Comparison of ENCODE assay signal across 18 cellular contexts in genomic region chr3:11651477-11651876, GRCh38.
"Had no signal": no experiment of that assay in that cellular context is flagged by ENCODE, and none has a peak within 500 bp of the region (broad histone marks: within the 10 kb centered on the region; RNA-seq: fewer than 3 reads in every experiment).

No MANE protein-coding gene starts in this region.

- H3K27ac Mint-ChIP-seq: activated CD8-positive, alpha-beta T cell treated with anti-CD3 and anti-CD28 coated beads, Interleukin-2, amount 10 ng/mL, durations not matched to agents 7 days and 5 days; activated naive CD8-positive, alpha-beta T cell treated with anti-CD3 and anti-CD28 coated beads, Interleukin-2, amount 10 ng/mL, durations not matched to agents 7 days and 5 days; WTC11 had no signal

- H3K4me3 ChIP-seq: ascending aorta, SJSA1 had no signal

- H3K27me3 ChIP-seq: ascending aorta, SJSA1 had no signal

- H3K27ac ChIP-seq: ascending aorta, SJSA1 had no signal

- H3K9me3 Mint-ChIP-seq: activated naive CD8-positive, alpha-beta T cell treated with anti-CD3 and anti-CD28 coated beads, Interleukin-2, amount 10 ng/mL, durations not matched to agents 7 days and 5 days; WTC11 had no signal

- H3K4me3 Mint-ChIP-seq: activated CD8-positive, alpha-beta T cell treated with anti-CD3 and anti-CD28 coated beads, Interleukin-2, amount 10 ng/mL, durations not matched to agents 7 days and 5 days; activated naive CD8-positive, alpha-beta T cell treated with anti-CD3 and anti-CD28 coated beads, Interleukin-2, amount 10 ng/mL, durations not matched to agents 7 days and 5 days; WTC11 had no signal

- H3K36me3 ChIP-seq: ascending aorta, SJSA1 had no signal

- DNase-seq: activated CD4-positive, alpha-beta T cell treated with anti-CD3 and anti-CD28 coated beads for 48 hours; activated CD4-positive, alpha-beta T cell treated with anti-CD3 and anti-CD28 coated beads, Interleukin-2, amount 50 U/mL, for 4 hours; activated CD4-positive, CD25-positive, alpha-beta regulatory T cell treated with anti-CD3 and anti-CD28 coated beads, Interleukin-2, amount 50 U/mL, for 72 hours; activated CD8-positive, alpha-beta memory T cell treated with anti-CD3 and anti-CD28 coated beads, Interleukin-2, amount 50 U/mL, for 48 hours; activated CD8-positive, alpha-beta T cell treated with anti-CD3 and anti-CD28 coated beads, Interleukin-2, amount 10 ng/mL, durations not matched to agents 7 days and 5 days; activated naive CD4-positive, alpha-beta T cell treated with anti-CD3 and anti-CD28 coated beads, Interleukin-2, amount 50 U/mL, for 16 hours; activated naive CD8-positive, alpha-beta T cell treated with anti-CD3 and anti-CD28 coated beads, Interleukin-2, amount 10 ng/mL, durations not matched to agents 7 days and 5 days; activated T-cell treated with anti-CD3 and anti-CD28 coated beads, Interleukin-2, amount 50 U/mL, for 1 hour; KG1; NCI-H1092; NCI-H1930; NCI-H345; NCI-H510A; NCI-H526 treated with DMSO at 0.1 percent for 48 hours; NK-92 treated with Interleukin-12 subunit alpha and Interleukin-12 subunit beta, amount 100 ng/mL, for 24 hours had no signal

- ATAC-seq: activated CD8-positive, alpha-beta T cell treated with anti-CD3 and anti-CD28 coated beads, Interleukin-2, amount 10 ng/mL, durations not matched to agents 7 days and 5 days; WTC11 had no signal

- H3K36me3 Mint-ChIP-seq: activated naive CD8-positive, alpha-beta T cell treated with anti-CD3 and anti-CD28 coated beads, Interleukin-2, amount 10 ng/mL, durations not matched to agents 7 days and 5 days; WTC11 had no signal

- H3K9me3 ChIP-seq: ascending aorta, SJSA1 had no signal
